Comparison of ENCODE assay signal across 1 cellular context in genomic region chr13:75687145-75687763, GRCh38.
TF ChIP-seq lines count a peak whose summit lies in the region.

No MANE protein-coding gene starts in this region.

TF ChIP-seq in K562, 482 proteins besides CTCF, POLR2A, EP300 and RAD21 (continued from another document):
- TF ChIP-seq CBFA2T3 (IDR thresholded peaks at IDR 0.05): no peak
- no peak for TF ChIP-seq ZFP91 (CRISPR knock-in tag; IDR thresholded peaks at IDR 0.05)
- no peak for TF ChIP-seq ZFP1 (CRISPR knock-in tag; IDR thresholded peaks at IDR 0.05)
- no peak for TF ChIP-seq CBFB (CRISPR knock-in tag; IDR thresholded peaks at IDR 0.05)
- no peak for TF ChIP-seq ZNF212 (CRISPR knock-in tag; IDR thresholded peaks at IDR 0.05)
- TF ChIP-seq E2F8 (IDR thresholded peaks at IDR 0.05; ENCODE audit: low read depth, partially characterized antibody): no peak
- TF ChIP-seq CREM (IDR thresholded peaks at IDR 0.05; ENCODE audit: low read depth): no peak
- no peak for TF ChIP-seq SNIP1 (IDR thresholded peaks at IDR 0.05; ENCODE audit: low read depth)
